Comparison of ENCODE assay signal across 24 cellular contexts in the genomic region with DNA sequence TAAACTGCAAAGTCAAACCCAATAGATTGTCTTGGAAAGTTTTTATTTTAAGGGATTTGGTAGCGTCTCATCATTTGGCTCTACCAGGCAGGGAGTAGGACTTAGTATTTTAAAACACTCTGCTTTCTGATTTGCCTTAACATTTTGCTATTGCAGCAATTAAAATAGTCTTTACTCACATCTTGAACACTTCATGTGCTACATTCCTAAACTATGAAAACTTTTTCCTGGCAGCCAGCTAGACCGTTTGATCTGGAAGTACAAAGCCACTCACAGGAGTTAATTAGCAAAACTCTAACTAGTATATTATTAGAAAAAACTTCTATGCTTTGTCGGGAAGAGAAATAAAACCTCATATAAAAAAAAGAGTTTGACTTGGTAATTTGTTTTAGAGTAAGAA.
"Had no signal": no experiment of that assay in that cellular context is flagged by ENCODE, and none has a peak within 500 bp of the region (broad histone marks: within the 10 kb centered on the region; RNA-seq: fewer than 3 reads in every experiment).

No MANE protein-coding gene starts in this region.

- H3K9me3 ChIP-seq: SK-N-SH had no signal

- H3K27me3 ChIP-seq: SJCRH30 had no signal

- H3K9ac ChIP-seq: SK-N-SH had no signal

- ATAC-seq: activated CD4-positive, CD25-positive, alpha-beta regulatory T cell treated with anti-CD3 and anti-CD28 coated beads, Interleukin-2, amount 50 U/mL, for 24 hours; activated CD8-positive, alpha-beta memory T cell treated with anti-CD3 and anti-CD28 coated beads, Interleukin-2, amount 10 ng/mL, durations not matched to agents 7 days and 5 days; Panc1; Right ventricle myocardium inferior had no signal

- DNase-seq: activated CD4-positive, alpha-beta T cell treated with anti-CD3 and anti-CD28 coated beads for 4 hours; activated CD4-positive, alpha-beta T cell treated with anti-CD3 and anti-CD28 coated beads, Interleukin-2, amount 50 U/mL, for 4 hours; activated CD8-positive, alpha-beta memory T cell treated with anti-CD3 and anti-CD28 coated beads, Interleukin-2, amount 10 ng/mL, durations not matched to agents 7 days and 5 days; activated effector memory CD4-positive, alpha-beta T cell treated with Interleukin-2 at 50 U/mL for 16 hours; activated naive CD4-positive, alpha-beta T cell; activated T-cell treated with anti-CD3 and anti-CD28 coated beads, Interleukin-2, amount 50 U/mL, for 24 hours; aorta; Karpas-422; NCI-H1105 treated with DMSO at 0.1 percent for 48 hours; NCI-H1436 treated with DMSO at 0.1 percent for 48 hours; NCI-H187; NCI-H2081; NCI-H510A treated with DMSO at 0.1 percent for 48 hours; NCI-H69; NK-92 treated with Interleukin-12 subunit alpha and Interleukin-12 subunit beta, amount 100 ng/mL, for 24 hours; OCI-M1; RPMI8226; SJCRH30; SK-N-SH; SW 1271 had no signal

- H3K36me3 ChIP-seq: SJCRH30 had no signal

- H3K27ac ChIP-seq: SJCRH30 had no signal

- H3K4me3 ChIP-seq: K562, SJCRH30 had no signal

- H3K4me1 ChIP-seq: SJCRH30 had no signal

- H3K4me2 ChIP-seq: SK-N-SH had no signal
